Comparison of ENCODE assay signal across 27 cellular contexts in the genomic region with DNA sequence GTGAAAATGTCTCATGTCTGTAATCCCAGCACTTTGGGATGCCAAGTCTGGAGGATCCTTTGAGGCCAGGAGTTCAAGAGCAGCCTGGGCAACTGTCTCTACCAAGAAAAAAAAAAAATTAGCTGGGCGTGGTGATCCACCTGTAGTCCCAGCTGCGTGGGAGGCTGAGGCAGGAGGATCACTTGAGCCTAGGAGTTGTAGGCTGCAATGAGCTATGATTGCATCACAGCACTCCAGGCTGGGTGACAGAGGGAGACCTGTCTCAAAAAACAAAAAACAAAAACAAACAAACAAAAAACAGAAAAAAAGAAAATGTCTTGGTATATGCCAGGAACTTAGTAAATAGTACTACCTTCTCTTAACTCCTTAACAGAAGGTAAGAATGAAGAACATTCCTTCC.
"Had no signal": no experiment of that assay in that cellular context is flagged by ENCODE, and none has a peak within 500 bp of the region (broad histone marks: within the 10 kb centered on the region; RNA-seq: fewer than 3 reads in every experiment).

No MANE protein-coding gene starts in this region.

- DNase-seq: activated CD4-positive, alpha-beta memory T cell treated with anti-CD3 and anti-CD28 coated beads, Interleukin-2, amount 10 ng/mL, durations not matched to agents 7 days and 5 days; activated CD4-positive, alpha-beta T cell treated with anti-CD3 and anti-CD28 coated beads for 1 hour; activated CD4-positive, alpha-beta T cell treated with anti-CD3 and anti-CD28 coated beads for 4 hours; activated CD4-positive, alpha-beta T cell treated with anti-CD3 and anti-CD28 coated beads, Interleukin-2, amount 10 ng/mL, durations not matched to agents 7 days and 5 days; activated CD4-positive, alpha-beta T cell treated with anti-CD3 and anti-CD28 coated beads, Interleukin-2, amount 50 U/mL, for 4 hours; activated CD8-positive, alpha-beta memory T cell treated with anti-CD3 and anti-CD28 coated beads, Interleukin-2, amount 50 U/mL, for 48 hours; activated effector memory CD4-positive, alpha-beta T cell treated with Interleukin-2 at 50 U/mL for 16 hours; activated gamma-delta T cell treated with Interleukin-2 at 50 U/mL for 16 hours; activated naive CD4-positive, alpha-beta T cell treated with anti-CD3 and anti-CD28 coated beads, Interleukin-2, amount 50 U/mL, for 16 hours; activated naive CD4-positive, alpha-beta T cell treated with Interleukin-2 at 50 U/mL for 16 hours; activated T-cell treated with anti-CD3 and anti-CD28 coated beads for 4 hours; activated T-cell treated with anti-CD3 and anti-CD28 coated beads, Interleukin-2, amount 50 U/mL, for 24 hours; activated T-cell treated with anti-CD3 and anti-CD28 coated beads, Interleukin-2, amount 50 U/mL, for 72 hours; amniotic stem cell; effector CD4-positive, alpha-beta T cell; effector memory CD8-positive, alpha-beta T cell; esophagus squamous epithelium; heart right ventricle; T-helper 2 cell had no signal

- H3K27ac Mint-ChIP-seq: activated CD4-positive, alpha-beta memory T cell treated with anti-CD3 and anti-CD28 coated beads, Interleukin-2, amount 10 ng/mL, durations not matched to agents 7 days and 5 days; activated CD4-positive, alpha-beta T cell treated with anti-CD3 and anti-CD28 coated beads, Interleukin-2, amount 10 ng/mL, durations not matched to agents 7 days and 5 days; activated naive CD8-positive, alpha-beta T cell; activated T-cell treated with anti-CD3 and anti-CD28 coated beads, Interleukin-2, amount 50 U/mL, for 24 hours; activated T-cell treated with anti-CD3 and anti-CD28 coated beads, Interleukin-2, amount 50 U/mL, for 72 hours; effector memory CD8-positive, alpha-beta T cell had no signal

- H3K4me1 ChIP-seq: gastroesophageal sphincter had no signal

- H3K9me3 Mint-ChIP-seq: activated CD4-positive, alpha-beta memory T cell treated with anti-CD3 and anti-CD28 coated beads, Interleukin-2, amount 10 ng/mL, durations not matched to agents 7 days and 5 days; activated CD4-positive, alpha-beta T cell treated with anti-CD3 and anti-CD28 coated beads, Interleukin-2, amount 10 ng/mL, durations not matched to agents 7 days and 5 days; activated T-cell treated with anti-CD3 and anti-CD28 coated beads, Interleukin-2, amount 50 U/mL, for 24 hours; activated T-cell treated with anti-CD3 and anti-CD28 coated beads, Interleukin-2, amount 50 U/mL, for 72 hours; central memory CD8-positive, alpha-beta T cell; effector memory CD8-positive, alpha-beta T cell had no signal

- H3K27me3 ChIP-seq: brain microvascular endothelial cell had no signal

- ATAC-seq: activated T-cell treated with anti-CD3 and anti-CD28 coated beads, Interleukin-2, amount 50 U/mL, for 72 hours; effector memory CD8-positive, alpha-beta T cell; gastroesophageal sphincter had no signal

- H3K4me3 Mint-ChIP-seq: activated CD4-positive, alpha-beta memory T cell treated with anti-CD3 and anti-CD28 coated beads, Interleukin-2, amount 10 ng/mL, durations not matched to agents 7 days and 5 days; activated CD4-positive, alpha-beta T cell treated with anti-CD3 and anti-CD28 coated beads, Interleukin-2, amount 10 ng/mL, durations not matched to agents 7 days and 5 days; activated naive CD8-positive, alpha-beta T cell; activated T-cell treated with anti-CD3 and anti-CD28 coated beads, Interleukin-2, amount 50 U/mL, for 24 hours; activated T-cell treated with anti-CD3 and anti-CD28 coated beads, Interleukin-2, amount 50 U/mL, for 72 hours; central memory CD8-positive, alpha-beta T cell; effector memory CD8-positive, alpha-beta T cell had no signal

- H3K27ac ChIP-seq: brain microvascular endothelial cell, coronary artery, epithelial cell of prostate, esophagus squamous epithelium, gastroesophageal sphincter, heart right ventricle had no signal

- H3K9me3 ChIP-seq: esophagus squamous epithelium, gastroesophageal sphincter, heart right ventricle had no signal

- H3K36me3 Mint-ChIP-seq: activated naive CD8-positive, alpha-beta T cell had no signal

- H3K36me3 ChIP-seq: brain microvascular endothelial cell, esophagus squamous epithelium, gastroesophageal sphincter, heart right ventricle had no signal

- H3K4me3 ChIP-seq: coronary artery, esophagus squamous epithelium, gastroesophageal sphincter, heart right ventricle had no signal

- FAIRE-seq: astrocyte, bronchial epithelial cell had no signal
